ENCODE assay signal across 13 cellular contexts in the genomic region with DNA sequence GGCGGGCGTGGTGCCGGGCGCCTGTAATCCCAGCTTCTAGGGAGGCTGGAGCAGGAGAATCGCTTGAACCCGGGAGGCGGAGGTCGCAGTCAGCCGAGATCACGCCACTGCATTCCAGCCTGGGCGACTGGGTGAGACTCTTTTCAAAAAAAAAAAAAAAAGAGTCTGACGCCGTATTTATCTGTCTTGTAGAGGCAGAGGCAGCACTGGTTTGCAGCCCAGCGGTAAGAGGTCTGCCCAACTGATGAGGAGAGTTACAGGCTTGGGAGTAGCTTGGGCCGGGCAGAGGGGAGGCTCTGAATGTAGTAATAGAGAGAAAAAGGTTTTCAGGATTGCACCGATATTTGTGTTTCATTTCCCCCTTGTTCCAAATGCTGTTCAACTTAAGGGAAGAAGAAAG. TPM values are rescaled to one million over a fixed set of nuclear protein-coding genes. Genes with fewer than 3 reads are reported as not detected.
DNase-seq lines count a peak whose midpoint lies in the region; ATAC-seq and TF ChIP-seq lines count a peak whose summit lies in the region.
"Had no signal": no experiment of that assay in that cellular context is flagged by ENCODE, and none has a peak within 500 bp of the region (broad histone marks: within the 10 kb centered on the region; RNA-seq: fewer than 3 reads in every experiment).

No MANE protein-coding gene starts in this region.

- H3K4me1 Mint-ChIP-seq in activated naive CD8-positive, alpha-beta T cell (ENCODE audit: low read depth), result peaks cover 28% of the 10 kb centered on the region
- H3K4me1 Mint-ChIP-seq in activated naive CD8-positive, alpha-beta T cell treated with anti-CD3 and anti-CD28 coated beads, Interleukin-2, amount 50 U/mL, for 24 hours, result peaks cover 23% of the 10 kb centered on the region
- peaks cover 15% of the 10 kb centered on the region for H3K4me1 Mint-ChIP-seq in activated T-helper 1 cell treated with anti-CD3 and anti-CD28 coated beads, Interleukin-12 subunit alpha, Interleukin-12 subunit beta, Interleukin-2, Interleukin-4 antibody, amounts not matched to agents 30 ng/mL and 10 ng/mL and 1 ng/mL, durations not matched to agents 14 hours and 24 hours and 36 hours (ENCODE audit: low read depth)
- peaks cover 25 to 35% of the 10 kb centered on the region in 2 donors for H3K4me1 Mint-ChIP-seq in immature natural killer cell
- H3K4me1 Mint-ChIP-seq in type B pancreatic cell (ENCODE audit: unreplicated experiment), result peaks cover 31% of the 10 kb centered on the region

- TF ChIP-seq CTCF in type B pancreatic cell (conservative IDR thresholded peaks at IDR 0.05), result no peak

- H3K27ac Mint-ChIP-seq in activated naive CD8-positive, alpha-beta T cell, result no peak overlapping the region
- no peak overlapping the region for H3K27ac Mint-ChIP-seq in activated naive CD8-positive, alpha-beta T cell treated with anti-CD3 and anti-CD28 coated beads, Interleukin-2, amount 50 U/mL, for 24 hours
- no peak overlapping the region for H3K27ac Mint-ChIP-seq in activated T-helper 1 cell treated with anti-CD3 and anti-CD28 coated beads, Interleukin-12 subunit alpha, Interleukin-12 subunit beta, Interleukin-2, Interleukin-4 antibody, amounts not matched to agents 30 ng/mL and 10 ng/mL and 1 ng/mL, durations not matched to agents 14 hours and 24 hours and 36 hours
- H3K27ac Mint-ChIP-seq in immature natural killer cell (no peak overlapping the region), type B pancreatic cell (peak overlapping the region; percentile 50)

- intact Hi-C loops in activated T-helper 1 cell treated with anti-CD3 and anti-CD28 coated beads, Interleukin-12 subunit alpha, Interleukin-12 subunit beta, Interleukin-2, Interleukin-4 antibody, amounts not matched to agents 30 ng/mL and 10 ng/mL and 1 ng/mL, durations not matched to agents 14 hours and 24 hours and 36 hours (cut with micrococcal nuclease), result loop anchor here (5.0 kb wide), 2 partner anchors 168 to 1847 kb away; no protein-coding TSS in a partner anchor

- H3K9me3 Mint-ChIP-seq in activated naive CD8-positive, alpha-beta T cell (ENCODE audit: low read depth), result no peaks in the 10 kb centered on the region
- H3K9me3 Mint-ChIP-seq in activated naive CD8-positive, alpha-beta T cell treated with anti-CD3 and anti-CD28 coated beads, Interleukin-2, amount 50 U/mL, for 24 hours, result no peaks in the 10 kb centered on the region
- H3K9me3 Mint-ChIP-seq in activated T-helper 1 cell treated with anti-CD3 and anti-CD28 coated beads, Interleukin-12 subunit alpha, Interleukin-12 subunit beta, Interleukin-2, Interleukin-4 antibody, amounts not matched to agents 30 ng/mL and 10 ng/mL and 1 ng/mL, durations not matched to agents 14 hours and 24 hours and 36 hours, result no peaks in the 10 kb centered on the region
- H3K9me3 Mint-ChIP-seq in immature natural killer cell, result peaks cover 0 to 2% (median 0%) of the 10 kb centered on the region in 6 donors
- H3K9me3 Mint-ChIP-seq in type B pancreatic cell, result no peaks in the 10 kb centered on the region

- ATAC-seq in activated naive CD8-positive, alpha-beta T cell treated with anti-CD3 and anti-CD28 coated beads, Interleukin-2, amount 50 U/mL, for 24 hours, result no peak
- ATAC-seq in HG03280 (IDR thresholded peaks at IDR 0.05; ENCODE audit: unreplicated experiment), result no peak

- H3K27me3 Mint-ChIP-seq in activated naive CD8-positive, alpha-beta T cell, result peaks cover 53% of the 10 kb centered on the region
- H3K27me3 Mint-ChIP-seq in activated naive CD8-positive, alpha-beta T cell treated with anti-CD3 and anti-CD28 coated beads, Interleukin-2, amount 50 U/mL, for 24 hours, result peaks cover 85% of the 10 kb centered on the region
- H3K27me3 Mint-ChIP-seq in activated T-helper 1 cell treated with anti-CD3 and anti-CD28 coated beads, Interleukin-12 subunit alpha, Interleukin-12 subunit beta, Interleukin-2, Interleukin-4 antibody, amounts not matched to agents 30 ng/mL and 10 ng/mL and 1 ng/mL, durations not matched to agents 14 hours and 24 hours and 36 hours (ENCODE audit: insufficient read depth), result peaks cover 85% of the 10 kb centered on the region
- H3K27me3 Mint-ChIP-seq in immature natural killer cell (ENCODE audit: low read depth in 3 of 3) (peaks cover 36 to 66% (median 46%) of the 10 kb centered on the region in 3 donors), type B pancreatic cell (peaks cover 84% of the 10 kb centered on the region)

- H3K36me3 Mint-ChIP-seq in activated naive CD8-positive, alpha-beta T cell, result no peaks in the 10 kb centered on the region
- H3K36me3 Mint-ChIP-seq in activated naive CD8-positive, alpha-beta T cell treated with anti-CD3 and anti-CD28 coated beads, Interleukin-2, amount 50 U/mL, for 24 hours (ENCODE audit: low read depth), result no peaks in the 10 kb centered on the region
- H3K36me3 Mint-ChIP-seq in activated T-helper 1 cell treated with anti-CD3 and anti-CD28 coated beads, Interleukin-12 subunit alpha, Interleukin-12 subunit beta, Interleukin-2, Interleukin-4 antibody, amounts not matched to agents 30 ng/mL and 10 ng/mL and 1 ng/mL, durations not matched to agents 14 hours and 24 hours and 36 hours (ENCODE audit: low read depth), result no peaks in the 10 kb centered on the region
- H3K36me3 Mint-ChIP-seq in immature natural killer cell, result peaks cover 0 to 4% (median 0%) of the 10 kb centered on the region in 3 donors
- no peaks in the 10 kb centered on the region for H3K36me3 Mint-ChIP-seq in type B pancreatic cell

- peak overlapping the region; percentile 83 for H3K4me3 Mint-ChIP-seq in activated naive CD8-positive, alpha-beta T cell
- no peak overlapping the region for H3K4me3 Mint-ChIP-seq in activated naive CD8-positive, alpha-beta T cell treated with anti-CD3 and anti-CD28 coated beads, Interleukin-2, amount 50 U/mL, for 24 hours
- peak overlapping the region; percentile 77 for H3K4me3 Mint-ChIP-seq in activated T-helper 1 cell treated with anti-CD3 and anti-CD28 coated beads, Interleukin-12 subunit alpha, Interleukin-12 subunit beta, Interleukin-2, Interleukin-4 antibody, amounts not matched to agents 30 ng/mL and 10 ng/mL and 1 ng/mL, durations not matched to agents 14 hours and 24 hours and 36 hours
- H3K4me3 Mint-ChIP-seq in immature natural killer cell (peak overlapping the region; percentile 64 to 90 (median 75)), type B pancreatic cell (peak overlapping the region; percentile 86)

- no peak for DNase-seq in activated naive CD8-positive, alpha-beta T cell treated with anti-CD3 and anti-CD28 coated beads, Interleukin-2, amount 50 U/mL, for 24 hours
- DNase-seq in activated T-helper 1 cell treated with anti-CD3 and anti-CD28 coated beads, Interleukin-12 subunit alpha, Interleukin-12 subunit beta, Interleukin-2, Interleukin-4 antibody, amounts not matched to agents 30 ng/mL and 10 ng/mL and 1 ng/mL, durations not matched to agents 14 hours and 24 hours and 36 hours (ENCODE audit: low spot score), result no peak
- DNase-seq in immature natural killer cell, result no peak
- no peak for DNase-seq in type B pancreatic cell (ENCODE audit: extremely low spot score, unreplicated experiment)
- DNase-seq in SIG-M5 (lab: John Stamatoyannopoulos, UW), result no peak
- no peak for DNase-seq in DMS79 treated with DMSO at 0.1 percent for 48 hours (lab: John Stamatoyannopoulos, UW)
- DNase-seq: activated CD4-positive, CD25-positive, alpha-beta regulatory T cell treated with anti-CD3 and anti-CD28 coated beads, Interleukin-2, amount 50 U/mL, for 72 hours; dorsolateral prefrontal cortex; thyroid gland had no signal

RNA-seq across cellular contexts. Expression of gene SP9, which starts 9.4 kb away (rescaled TPM):
- not detected in 2 replicates for total RNA-seq in activated T-helper 1 cell treated with anti-CD3 and anti-CD28 coated beads, Interleukin-12 subunit alpha, Interleukin-12 subunit beta, Interleukin-2, Interleukin-4 antibody, amounts not matched to agents 30 ng/mL and 10 ng/mL and 1 ng/mL, durations not matched to agents 14 hours and 24 hours and 36 hours
- not detected for polyA plus RNA-seq in immature natural killer cell
- 0.56 TPM in 1 of 2 replicates, not detected in the other for total RNA-seq in type B pancreatic cell (ENCODE audit: low replicate concordance)
- total RNA-seq: lung, renal cortical epithelial cell, thyroid gland had no signal
- polyA plus RNA-seq: lung had no signal
